Comparison of ENCODE assay signal across 17 cellular contexts in genomic region chr15:64500695-64501395, GRCh38. TPM values are rescaled to one million over a fixed set of nuclear protein-coding genes. Genes with fewer than 3 reads are reported as not detected.
DNase-seq lines count a peak whose midpoint lies in the region; ATAC-seq and TF ChIP-seq lines count a peak whose summit lies in the region.
"Had no signal": no experiment of that assay in that cellular context is flagged by ENCODE, and none has a peak within 500 bp of the region (broad histone marks: within the 10 kb centered on the region; RNA-seq: fewer than 3 reads in every experiment).

No MANE protein-coding gene starts in this region.

- peaks cover 35% of the 10 kb centered on the region for H3K4me1 ChIP-seq in CD4-positive, CD25-positive, alpha-beta regulatory T cell (ENCODE audit: control insufficient read depth, insufficient read depth, low read length, poor library complexity, severe bottlenecking)
- peaks cover 72% of the 10 kb centered on the region for H3K4me1 ChIP-seq in CD8-positive, alpha-beta T cell (ENCODE audit: insufficient read depth, low read length)
- peaks cover 31 to 76% of the 10 kb centered on the region in 2 donors for H3K4me1 ChIP-seq in naive thymus-derived CD4-positive, alpha-beta T cell (ENCODE audit: control insufficient read depth in 2 of 2, insufficient read depth in 2 of 2, low read length in 2 of 2)
- H3K4me1 ChIP-seq in neural progenitor cell (no peaks in the 10 kb centered on the region), Peyer's patch (peaks cover 0 to 46% (median 10%) of the 10 kb centered on the region in 4 donors)
- H3K4me1 ChIP-seq: parathyroid adenoma had no signal

- peak overlapping the region; percentile 42 to 90 (median 78) for H3K27ac Mint-ChIP-seq in CD4-positive, CD25-positive, alpha-beta regulatory T cell
- peak overlapping the region; percentile 86 for H3K27ac Mint-ChIP-seq in CD8-positive, alpha-beta T cell
- peak overlapping the region; percentile 18 for H3K27ac Mint-ChIP-seq in activated T-helper 2 cell treated with anti-CD3 and anti-CD28 coated beads, Interferon-gamma antibody, Interleukin-2, Interleukin-4, amounts not matched to agents 10 μg/mL and 5 μg/mL and 100 μg/mL, durations not matched to agents 14 hours and 24 hours and 36 hours
- peak overlapping the region; percentile 25 to 98 (median 85) for H3K27ac Mint-ChIP-seq in naive thymus-derived CD4-positive, alpha-beta T cell
- H3K27ac Mint-ChIP-seq in neural progenitor cell, result no peak overlapping the region

- no peaks in the 10 kb centered on the region for H3K27me3 ChIP-seq in CD4-positive, CD25-positive, alpha-beta regulatory T cell (ENCODE audit: control insufficient read depth, insufficient read depth, low read length)
- no peaks in the 10 kb centered on the region for H3K27me3 ChIP-seq in CD8-positive, alpha-beta T cell (ENCODE audit: insufficient read depth, low read length)
- H3K27me3 ChIP-seq in naive thymus-derived CD4-positive, alpha-beta T cell (ENCODE audit: control insufficient read depth in 2 of 2, insufficient read depth in 2 of 2, low read length in 2 of 2), result no peaks in the 10 kb centered on the region
- H3K27me3 ChIP-seq in neural progenitor cell, result no peaks in the 10 kb centered on the region
- H3K27me3 ChIP-seq in Peyer's patch, result no peaks in the 10 kb centered on the region
- H3K27me3 ChIP-seq: left lung, suprapubic skin had no signal

- ATAC-seq in CD4-positive, CD25-positive, alpha-beta regulatory T cell (ENCODE audit: low read depth in 2 of 2), result no peak
- ATAC-seq in CD8-positive, alpha-beta T cell, result no peak
- no peak for ATAC-seq in naive thymus-derived CD4-positive, alpha-beta T cell
- ATAC-seq: activated CD4-positive, CD25-positive, alpha-beta regulatory T cell treated with anti-CD3 and anti-CD28 coated beads, Interleukin-2, amount 50 U/mL, for 24 hours; left lung had no signal

- no peaks in the 10 kb centered on the region for H3F3A ChIP-seq in neural progenitor cell (ENCODE audit: low read depth)

- no peaks in the 10 kb centered on the region for H3K9me3 Mint-ChIP-seq in CD4-positive, CD25-positive, alpha-beta regulatory T cell
- no peaks in the 10 kb centered on the region for H3K9me3 Mint-ChIP-seq in CD8-positive, alpha-beta T cell
- no peaks in the 10 kb centered on the region for H3K9me3 Mint-ChIP-seq in activated T-helper 2 cell treated with anti-CD3 and anti-CD28 coated beads, Interferon-gamma antibody, Interleukin-2, Interleukin-4, amounts not matched to agents 10 μg/mL and 5 μg/mL and 100 μg/mL, durations not matched to agents 14 hours and 24 hours and 36 hours
- H3K9me3 Mint-ChIP-seq in naive thymus-derived CD4-positive, alpha-beta T cell, result no peaks in the 10 kb centered on the region
- no peaks in the 10 kb centered on the region for H3K9me3 Mint-ChIP-seq in neural progenitor cell

- peak overlapping the region in 1 of 4 donors; percentile 15 for H3K4me3 Mint-ChIP-seq in CD4-positive, CD25-positive, alpha-beta regulatory T cell
- peak overlapping the region; percentile 3 for H3K4me3 Mint-ChIP-seq in CD8-positive, alpha-beta T cell
- H3K4me3 Mint-ChIP-seq in activated T-helper 2 cell treated with anti-CD3 and anti-CD28 coated beads, Interferon-gamma antibody, Interleukin-2, Interleukin-4, amounts not matched to agents 10 μg/mL and 5 μg/mL and 100 μg/mL, durations not matched to agents 14 hours and 24 hours and 36 hours (ENCODE audit: low read depth), result no peak overlapping the region
- peak overlapping the region in 9 of 10 donors; percentile 25 to 78 (median 63) for H3K4me3 Mint-ChIP-seq in naive thymus-derived CD4-positive, alpha-beta T cell
- no peak overlapping the region for H3K4me3 Mint-ChIP-seq in neural progenitor cell

- no peak for DNase-seq in CD4-positive, CD25-positive, alpha-beta regulatory T cell
- DNase-seq in CD8-positive, alpha-beta T cell, result no peak
- DNase-seq in activated T-helper 2 cell treated with anti-CD3 and anti-CD28 coated beads, Interferon-gamma antibody, Interleukin-2, Interleukin-4, amounts not matched to agents 10 μg/mL and 5 μg/mL and 100 μg/mL, durations not matched to agents 14 hours and 24 hours and 36 hours (ENCODE audit: low spot score), result no peak
- no peak for DNase-seq in naive thymus-derived CD4-positive, alpha-beta T cell
- DNase-seq in nucleus accumbens (lab: John Stamatoyannopoulos, UW) (no peak), neural progenitor cell (ENCODE audit: low spot score) (no peak), Peyer's patch (no peak)
- DNase-seq: activated naive CD4-positive, alpha-beta T cell treated with Interleukin-2 at 50 U/mL for 16 hours; AML-193; erythroblast; HCEC 1CT; left lung; MV-4-11; Right ventricle myocardium superior had no signal

- peaks cover 22% of the 10 kb centered on the region for H3K36me3 ChIP-seq in CD4-positive, CD25-positive, alpha-beta regulatory T cell (ENCODE audit: control insufficient read depth, insufficient read depth, low read length)
- peaks cover 3% of the 10 kb centered on the region for H3K36me3 ChIP-seq in CD8-positive, alpha-beta T cell (ENCODE audit: insufficient read depth, low read length)
- peaks cover 0 to 13% (median 0%) of the 10 kb centered on the region in 3 experiments for H3K36me3 ChIP-seq in naive thymus-derived CD4-positive, alpha-beta T cell (ENCODE audit: control insufficient read depth in 2 of 3, insufficient read depth in 3 of 3, low read length in 3 of 3)
- no peaks in the 10 kb centered on the region for H3K36me3 ChIP-seq in neural progenitor cell
- H3K36me3 ChIP-seq in Peyer's patch, result peaks cover 0 to 15% (median 0%) of the 10 kb centered on the region in 3 donors

- H2AFZ ChIP-seq in neural progenitor cell (replicated peaks), result no peak overlapping the region
- H2AFZ ChIP-seq: parathyroid adenoma had no signal

- POLR2A ChIA-PET in CD8-positive, alpha-beta T cell (lab: Charles Lee), result interaction anchor here (1.0 to 1.3 kb wide), 3 partner anchors 13 to 38 kb away, joined by 3 to 5 read pairs (median 3); no protein-coding TSS in a partner anchor
- POLR2A ChIA-PET in naive thymus-derived CD4-positive, alpha-beta T cell (lab: Charles Lee), result interaction anchor here (0.7 to 1.7 kb wide), 8 partner anchors 8 to 475 kb away, joined by 3 to 5 read pairs (median 3); partner anchors contain the start of gene ZNF609

- peaks cover 79% of the 10 kb centered on the region for H3K79me2 ChIP-seq in neural progenitor cell (ENCODE audit: low read depth)
- H3K79me2 ChIP-seq: parathyroid adenoma had no signal

- H4K20me1 ChIP-seq in neural progenitor cell (ENCODE audit: low read depth), result peaks cover 96% of the 10 kb centered on the region

- H3K4me1 Mint-ChIP-seq in CD4-positive, CD25-positive, alpha-beta regulatory T cell, result peaks cover 25 to 77% (median 56%) of the 10 kb centered on the region in 4 donors
- H3K4me1 Mint-ChIP-seq in CD8-positive, alpha-beta T cell (ENCODE audit: low read depth), result peaks cover 89% of the 10 kb centered on the region
- H3K4me1 Mint-ChIP-seq in activated T-helper 2 cell treated with anti-CD3 and anti-CD28 coated beads, Interferon-gamma antibody, Interleukin-2, Interleukin-4, amounts not matched to agents 10 μg/mL and 5 μg/mL and 100 μg/mL, durations not matched to agents 14 hours and 24 hours and 36 hours (ENCODE audit: low read depth), result peaks cover 58% of the 10 kb centered on the region
- H3K4me1 Mint-ChIP-seq in naive thymus-derived CD4-positive, alpha-beta T cell, result peaks cover 58 to 99% (median 89%) of the 10 kb centered on the region in 7 donors
- H3K4me1 Mint-ChIP-seq in neural progenitor cell, result peaks cover 39% of the 10 kb centered on the region

- H3K27me3 Mint-ChIP-seq in CD4-positive, CD25-positive, alpha-beta regulatory T cell, result no peaks in the 10 kb centered on the region
- no peaks in the 10 kb centered on the region for H3K27me3 Mint-ChIP-seq in CD8-positive, alpha-beta T cell (ENCODE audit: low read depth)
- H3K27me3 Mint-ChIP-seq in activated T-helper 2 cell treated with anti-CD3 and anti-CD28 coated beads, Interferon-gamma antibody, Interleukin-2, Interleukin-4, amounts not matched to agents 10 μg/mL and 5 μg/mL and 100 μg/mL, durations not matched to agents 14 hours and 24 hours and 36 hours (ENCODE audit: low read depth), result no peaks in the 10 kb centered on the region
- H3K27me3 Mint-ChIP-seq in naive thymus-derived CD4-positive, alpha-beta T cell, result no peaks in the 10 kb centered on the region
- H3K27me3 Mint-ChIP-seq in neural progenitor cell (ENCODE audit: insufficient read depth, low read depth), result peaks cover 2% of the 10 kb centered on the region

- no peak for TF ChIP-seq POLR2A in Peyer's patch (IDR thresholded peaks at IDR 0.05)

- intact Hi-C loops in CD8-positive, alpha-beta T cell (cut with DNase I, micrococcal nuclease), result loop anchor here in 1 of 2 experiments (5.0 kb wide), 2 partner anchors 39 to 74 kb away; partner anchors contain the start of gene ZNF609
- intact Hi-C loops in activated T-helper 2 cell treated with anti-CD3 and anti-CD28 coated beads, Interferon-gamma antibody, Interleukin-2, Interleukin-4, amounts not matched to agents 10 μg/mL and 5 μg/mL and 100 μg/mL, durations not matched to agents 14 hours and 24 hours and 36 hours (cut with micrococcal nuclease), result no loop called here
- intact Hi-C loops in naive thymus-derived CD4-positive, alpha-beta T cell (cut with micrococcal nuclease), result loop anchor here in 1 of 2 donors (5.0 kb wide), 1 partner anchor 39 kb away; the partner anchor contains the start of gene ZNF609

- no peak overlapping the region for H3K4me2 ChIP-seq in neural progenitor cell

- peaks cover 40% of the 10 kb centered on the region for H3K36me3 Mint-ChIP-seq in CD4-positive, CD25-positive, alpha-beta regulatory T cell
- H3K36me3 Mint-ChIP-seq in CD8-positive, alpha-beta T cell, result peaks cover 53% of the 10 kb centered on the region
- H3K36me3 Mint-ChIP-seq in activated T-helper 2 cell treated with anti-CD3 and anti-CD28 coated beads, Interferon-gamma antibody, Interleukin-2, Interleukin-4, amounts not matched to agents 10 μg/mL and 5 μg/mL and 100 μg/mL, durations not matched to agents 14 hours and 24 hours and 36 hours (ENCODE audit: low read depth), result peaks cover 58% of the 10 kb centered on the region
- H3K36me3 Mint-ChIP-seq in naive thymus-derived CD4-positive, alpha-beta T cell, result peaks cover 15 to 43% (median 31%) of the 10 kb centered on the region in 5 donors
- peaks cover 14% of the 10 kb centered on the region for H3K36me3 Mint-ChIP-seq in neural progenitor cell

- H3K27ac ChIP-seq in CD4-positive, CD25-positive, alpha-beta regulatory T cell (ENCODE audit: insufficient read depth, low read length, poor library complexity, severe bottlenecking), result no peak overlapping the region
- H3K27ac ChIP-seq in CD8-positive, alpha-beta T cell (ENCODE audit: low read depth, low read length), result no peak overlapping the region
- H3K27ac ChIP-seq in naive thymus-derived CD4-positive, alpha-beta T cell (ENCODE audit: low read depth, low read length), result peak overlapping the region; percentile 68
- H3K27ac ChIP-seq in neural progenitor cell (no peak overlapping the region), Peyer's patch (peak overlapping the region in 1 of 4 donors; percentile 12)
- H3K27ac ChIP-seq: parathyroid adenoma, suprapubic skin had no signal

- no peak for TF ChIP-seq CTCF in CD8-positive, alpha-beta T cell (IDR thresholded peaks at IDR 0.05)
- TF ChIP-seq CTCF in neural progenitor cell (IDR thresholded peaks at IDR 0.05) (no peak), Peyer's patch (IDR thresholded peaks at IDR 0.05) (no peak)

- H3K9ac ChIP-seq in neural progenitor cell, result no peak overlapping the region
- H3K9ac ChIP-seq: parathyroid adenoma had no signal

- H3K9me3 ChIP-seq in CD4-positive, CD25-positive, alpha-beta regulatory T cell (ENCODE audit: control insufficient read depth in 2 of 2, low read length in 2 of 2), result no peaks in the 10 kb centered on the region
- no peaks in the 10 kb centered on the region for H3K9me3 ChIP-seq in CD8-positive, alpha-beta T cell (ENCODE audit: low read length)
- H3K9me3 ChIP-seq in naive thymus-derived CD4-positive, alpha-beta T cell (ENCODE audit: control insufficient read depth in 2 of 3, low read length in 3 of 3), result no peaks in the 10 kb centered on the region
- no peaks in the 10 kb centered on the region for H3K9me3 ChIP-seq in neural progenitor cell (ENCODE audit: low read depth)
- H3K9me3 ChIP-seq in Peyer's patch, result no peaks in the 10 kb centered on the region
- H3K9me3 ChIP-seq: left lung, suprapubic skin had no signal

- H3K4me3 ChIP-seq in CD4-positive, CD25-positive, alpha-beta regulatory T cell (ENCODE audit: low read depth, low read length), result no peak overlapping the region
- no peak overlapping the region for H3K4me3 ChIP-seq in CD8-positive, alpha-beta T cell (ENCODE audit: low read depth, low read length)
- H3K4me3 ChIP-seq in naive thymus-derived CD4-positive, alpha-beta T cell (ENCODE audit: low read length), result no peak overlapping the region
- H3K4me3 ChIP-seq in neural progenitor cell (no peak overlapping the region), Peyer's patch (no peak overlapping the region)
- H3K4me3 ChIP-seq: left lung, suprapubic skin had no signal

- CTCF ChIA-PET in CD8-positive, alpha-beta T cell (lab: Charles Lee), result interaction anchor here (0.7 to 1.4 kb wide), 6 partner anchors 9 to 684 kb away, joined by 3 to 5 read pairs (median 3); partner anchors contain the start of gene CLPX
- CTCF ChIA-PET in naive thymus-derived CD4-positive, alpha-beta T cell (lab: Charles Lee), result interaction anchor here (1.1 to 1.6 kb wide), 2 partner anchors 74 to 135 kb away, joined by 3 to 6 read pairs; no protein-coding TSS in a partner anchor

RNA-seq across cellular contexts. Expression of gene ZNF609, which starts 40.5 kb away (rescaled TPM):
- total RNA-seq in CD4-positive, CD25-positive, alpha-beta regulatory T cell, result 39.0 TPM
- 1 to 10 TPM in 3 of 4 donors, under 1 TPM in 1; 0.64 to 2.6 (median 1.6) TPM for polyA plus RNA-seq in CD4-positive, CD25-positive, alpha-beta regulatory T cell
- total RNA-seq in CD8-positive, alpha-beta T cell, result 10 to 100 TPM; 40.1 to 40.7 TPM
- total RNA-seq in activated T-helper 2 cell treated with anti-CD3 and anti-CD28 coated beads, Interferon-gamma antibody, Interleukin-2, Interleukin-4, amounts not matched to agents 10 μg/mL and 5 μg/mL and 100 μg/mL, durations not matched to agents 14 hours and 24 hours and 36 hours, result 50.9 and 60.2 TPM in 2 replicates
- total RNA-seq in naive thymus-derived CD4-positive, alpha-beta T cell, result 10 to 100 TPM; 55.0 to 89.1 (median 78.3) TPM
- polyA plus RNA-seq in naive thymus-derived CD4-positive, alpha-beta T cell, result 10 to 100 TPM; 10.1 to 11.7 TPM
- total RNA-seq in neural progenitor cell (ENCODE audit: low replicate concordance) (21.5 and 31.1 TPM in 2 replicates), Peyer's patch (10 to 100 TPM; 22.1 to 57.8 (median 36.0) TPM)

Comparison
In these comparisons a context has a peak if more than half of its experiments do, and no peak if none do; other contexts are left out.
1. H3K4me3 Mint-ChIP-seq: peak in CD8-positive, alpha-beta T cell (single experiment) and naive thymus-derived CD4-positive, alpha-beta T cell (9 of 10); none in activated T-helper 2 cell treated with anti-CD3 and anti-CD28 coated beads, Interferon-gamma antibody, Interleukin-2, Interleukin-4, amounts not matched to agents 10 μg/mL and 5 μg/mL and 100 μg/mL, durations not matched to agents 14 hours and 24 hours and 36 hours (single experiment) and neural progenitor cell (single experiment).